2 cellular contexts compared by ENCODE assay signal in the genomic region with DNA sequence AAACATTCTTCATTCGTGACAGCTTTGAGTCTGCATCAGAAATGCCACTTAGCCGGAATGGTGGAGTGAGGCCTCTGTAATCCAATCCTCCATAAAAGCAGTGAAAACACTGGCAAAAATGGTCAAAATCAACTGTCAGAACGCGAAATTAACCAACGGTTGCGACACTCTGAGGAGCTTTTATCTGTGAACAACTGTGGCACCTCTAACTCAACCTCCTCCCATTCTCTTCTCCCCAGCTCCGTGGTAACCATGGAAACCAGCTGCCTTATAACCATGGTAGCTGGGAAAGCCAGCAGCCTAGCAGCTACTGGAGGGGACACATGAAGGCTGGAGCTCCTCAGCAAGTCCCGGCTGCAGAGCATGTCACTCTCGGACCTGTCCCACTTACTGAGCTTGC.
A peak's percentile ranks its signal among the peaks of the same experiment; 100 is the strongest.
TF ChIP-seq lines count a peak whose summit lies in the region.

No MANE protein-coding gene starts in this region.

TF ChIP-seq in IMR-90, 13 proteins besides CTCF, POLR2A, EP300 and RAD21:
- TF ChIP-seq CEBPB (IDR thresholded peaks at IDR 0.05; ENCODE audit: low read depth, low read length) (peak; percentile 62), NFE2L2 (IDR thresholded peaks at IDR 0.05; ENCODE audit: low read depth, low read length) (no peak)
TF ChIP-seq in IMR-90: peak in this region for 1.

TF ChIP-seq in WTC11, 78 proteins besides CTCF, POLR2A, EP300 and RAD21:
- TF ChIP-seq SP1 (CRISPR knock-in tag; conservative IDR thresholded peaks at IDR 0.05) (no peak), CREM (CRISPR knock-in tag; IDR thresholded peaks at IDR 0.05) (no peak), ZNF219 (CRISPR knock-in tag; IDR thresholded peaks at IDR 0.05; ENCODE audit: borderline replicate concordance) (no peak), PRRX2 (CRISPR knock-in tag; IDR thresholded peaks at IDR 0.05) (no peak)
